8 cellular contexts compared by ENCODE assay signal in the genomic region with DNA sequence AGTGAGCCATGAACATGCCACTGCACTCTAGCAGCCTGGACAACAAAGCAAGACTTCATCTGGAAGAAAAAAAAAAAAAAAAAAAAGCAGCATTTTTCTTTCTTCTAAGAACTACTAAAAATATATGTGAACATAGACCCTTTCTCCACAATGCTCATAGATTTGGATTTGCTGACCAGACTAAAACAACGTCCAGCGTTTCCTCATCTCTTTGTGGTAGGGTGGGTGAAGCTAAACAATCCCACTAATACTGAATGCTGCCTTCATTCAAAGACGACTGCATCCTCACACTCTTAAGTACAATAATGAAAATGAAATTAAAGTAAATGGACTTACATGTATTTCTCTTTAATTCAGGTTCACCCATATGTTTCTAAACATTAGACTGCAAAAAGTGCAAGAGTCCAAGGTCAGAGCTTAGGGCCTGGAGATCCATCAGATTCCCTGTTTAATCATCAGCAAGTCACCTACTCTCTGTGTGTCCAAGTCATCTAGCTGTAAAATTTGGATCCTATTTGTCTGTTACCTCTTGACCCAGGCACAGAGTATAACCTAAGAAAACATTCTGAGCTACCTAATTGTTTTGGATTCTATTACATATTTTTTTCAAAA.
"Had no signal": no experiment of that assay in that cellular context is flagged by ENCODE, and none has a peak within 500 bp of the region (broad histone marks: within the 10 kb centered on the region; RNA-seq: fewer than 3 reads in every experiment).

No MANE protein-coding gene starts in this region.

- H3K36me3 ChIP-seq: HAP-1 had no signal

- H3K9me3 ChIP-seq: HAP-1 had no signal

- H3K36me3 Mint-ChIP-seq: IgD-negative memory B cell had no signal

- H3K9me3 Mint-ChIP-seq: HFFc6, IgD-negative memory B cell had no signal

- DNase-seq: GM23248, GOT3, H7, HFFc6 had no signal

- H2AFZ ChIP-seq: GM23248 had no signal

- H3K27ac ChIP-seq: GM23248, HL-60 had no signal

- ATAC-seq: HCT116 had no signal

- H3K9ac ChIP-seq: GM23248 had no signal

- H3K4me3 Mint-ChIP-seq: HFFc6, IgD-negative memory B cell had no signal

- H3K4me3 ChIP-seq: GM23248, HAP-1 had no signal

- H3K27ac Mint-ChIP-seq: HFFc6, IgD-negative memory B cell had no signal
